In the genomic region with DNA sequence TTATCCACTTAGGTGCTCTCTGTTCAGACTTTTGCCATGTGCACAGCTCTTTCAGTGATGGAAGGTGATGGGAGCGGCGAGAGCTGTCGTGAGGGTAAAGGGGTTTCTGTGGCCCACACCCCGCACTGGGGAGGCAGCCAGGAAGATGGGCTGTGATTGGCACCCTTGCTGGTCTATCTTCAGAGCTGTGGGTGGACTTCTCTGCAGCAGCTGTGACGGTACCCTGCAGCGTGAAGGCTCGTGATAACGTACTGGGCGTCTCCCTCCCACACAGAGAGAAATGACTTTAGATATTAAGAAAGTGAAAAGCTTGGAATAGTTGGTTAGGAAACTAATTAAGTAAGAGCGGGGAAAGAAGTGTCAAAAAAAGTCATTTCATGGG, we compare ENCODE assay signal across 2 cellular contexts.
TF ChIP-seq lines count a peak whose summit lies in the region.

No MANE protein-coding gene starts in this region.

TF ChIP-seq in liver, 16 proteins besides CTCF, POLR2A, EP300 and RAD21:
- TF ChIP-seq REST (IDR thresholded peaks at IDR 0.05) (no peak), ATF3 (IDR thresholded peaks at IDR 0.05) (no peak), SP1 (IDR thresholded peaks at IDR 0.05) (no peak), FOXA1 (IDR thresholded peaks at IDR 0.05) (no peak)

TF ChIP-seq in HepG2, 621 proteins besides CTCF, POLR2A, EP300 and RAD21 (continued from another document):
- TF ChIP-seq, protein P1, sequence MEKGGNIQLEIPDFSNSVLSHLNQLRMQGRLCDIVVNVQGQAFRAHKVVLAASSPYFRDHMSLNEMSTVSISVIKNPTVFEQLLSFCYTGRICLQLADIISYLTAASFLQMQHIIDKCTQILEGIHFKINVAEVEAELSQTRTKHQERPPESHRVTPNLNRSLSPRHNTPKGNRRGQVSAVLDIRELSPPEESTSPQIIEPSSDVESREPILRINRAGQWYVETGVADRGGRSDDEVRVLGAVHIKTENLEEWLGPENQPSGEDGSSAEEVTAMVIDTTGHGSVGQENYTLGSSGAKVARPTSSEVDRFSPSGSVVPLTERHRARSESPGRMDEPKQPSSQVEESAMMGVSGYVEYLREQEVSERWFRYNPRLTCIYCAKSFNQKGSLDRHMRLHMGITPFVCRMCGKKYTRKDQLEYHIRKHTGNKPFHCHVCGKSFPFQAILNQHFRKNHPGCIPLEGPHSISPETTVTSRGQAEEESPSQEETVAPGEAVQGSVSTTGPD (CRISPR knock-in tag; IDR thresholded peaks at IDR 0.05): no peak
- TF ChIP-seq SP2 (CRISPR knock-in tag; IDR thresholded peaks at IDR 0.05) (no peak), ZBTB40 (IDR thresholded peaks at IDR 0.05) (no peak), ZBTB40 (CRISPR knock-in tag; IDR thresholded peaks at IDR 0.05) (no peak), YEATS4 (CRISPR knock-in tag; IDR thresholded peaks at IDR 0.05; ENCODE audit: borderline replicate concordance) (no peak), MXD3 (CRISPR knock-in tag; IDR thresholded peaks at IDR 0.05) (no peak), CHD2 (IDR thresholded peaks at IDR 0.05; ENCODE audit: low read depth, low read length) (no peak), CEBPG (CRISPR knock-in tag; IDR thresholded peaks at IDR 0.05) (no peak), ZNF720 (CRISPR knock-in tag; IDR thresholded peaks at IDR 0.05) (no peak), ZNF225 (CRISPR knock-in tag; IDR thresholded peaks at IDR 0.05) (no peak)
- TF ChIP-seq, protein P2, sequence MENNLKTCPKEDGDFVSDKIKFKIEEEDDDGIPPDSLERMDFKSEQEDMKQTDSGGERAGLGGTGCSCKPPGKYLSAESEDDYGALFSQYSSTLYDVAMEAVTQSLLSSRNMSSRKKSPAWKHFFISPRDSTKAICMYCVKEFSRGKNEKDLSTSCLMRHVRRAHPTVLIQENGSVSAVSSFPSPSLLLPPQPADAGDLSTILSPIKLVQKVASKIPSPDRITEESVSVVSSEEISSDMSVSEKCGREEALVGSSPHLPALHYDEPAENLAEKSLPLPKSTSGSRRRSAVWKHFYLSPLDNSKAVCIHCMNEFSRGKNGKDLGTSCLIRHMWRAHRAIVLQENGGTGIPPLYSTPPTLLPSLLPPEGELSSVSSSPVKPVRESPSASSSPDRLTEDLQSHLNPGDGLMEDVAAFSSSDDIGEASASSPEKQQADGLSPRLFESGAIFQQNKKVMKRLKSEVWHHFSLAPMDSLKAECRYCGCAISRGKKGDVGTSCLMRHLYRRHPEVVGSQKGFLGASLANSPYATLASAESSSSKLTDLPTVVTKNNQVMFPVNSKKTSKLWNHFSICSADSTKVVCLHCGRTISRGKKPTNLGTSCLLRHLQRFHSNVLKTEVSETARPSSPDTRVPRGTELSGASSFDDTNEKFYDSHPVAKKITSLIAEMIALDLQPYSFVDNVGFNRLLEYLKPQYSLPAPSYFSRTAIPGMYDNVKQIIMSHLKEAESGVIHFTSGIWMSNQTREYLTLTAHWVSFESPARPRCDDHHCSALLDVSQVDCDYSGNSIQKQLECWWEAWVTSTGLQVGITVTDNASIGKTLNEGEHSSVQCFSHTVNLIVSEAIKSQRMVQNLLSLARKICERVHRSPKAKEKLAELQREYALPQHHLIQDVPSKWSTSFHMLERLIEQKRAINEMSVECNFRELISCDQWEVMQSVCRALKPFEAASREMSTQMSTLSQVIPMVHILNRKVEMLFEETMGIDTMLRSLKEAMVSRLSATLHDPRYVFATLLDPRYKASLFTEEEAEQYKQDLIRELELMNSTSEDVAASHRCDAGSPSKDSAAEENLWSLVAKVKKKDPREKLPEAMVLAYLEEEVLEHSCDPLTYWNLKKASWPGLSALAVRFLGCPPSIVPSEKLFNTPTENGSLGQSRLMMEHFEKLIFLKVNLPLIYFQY (CRISPR knock-in tag; IDR thresholded peaks at IDR 0.05; ENCODE audit: borderline replicate concordance): no peak
